9 cellular contexts compared by ENCODE assay signal in the genomic region with DNA sequence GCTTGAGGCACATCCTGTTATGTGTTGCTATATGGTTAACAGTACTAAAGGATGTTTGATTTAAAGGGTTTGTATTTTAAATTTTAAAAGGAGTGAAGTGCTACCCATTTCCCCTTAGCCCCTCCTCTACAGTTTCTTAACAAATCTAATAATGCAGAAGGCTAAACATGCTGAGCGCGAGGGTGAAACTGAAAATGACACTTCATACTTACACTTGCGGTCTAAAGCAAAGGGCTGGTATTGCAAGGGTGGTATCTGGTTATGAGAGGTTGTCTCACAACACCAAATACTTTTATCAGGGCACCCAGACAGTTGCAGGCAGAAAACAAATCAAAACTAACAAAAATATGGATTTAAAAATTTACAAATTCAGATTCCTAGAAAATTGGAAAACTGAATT.
DNase-seq lines count a peak whose midpoint lies in the region; ATAC-seq and TF ChIP-seq lines count a peak whose summit lies in the region.
"Had no signal": no experiment of that assay in that cellular context is flagged by ENCODE, and none has a peak within 500 bp of the region (broad histone marks: within the 10 kb centered on the region; RNA-seq: fewer than 3 reads in every experiment).

No MANE protein-coding gene starts in this region.

- intact Hi-C loops in upper lobe of right lung (cut with DNase I) = no loop called here
- intact Hi-C loops in Right ventricle myocardium inferior (cut with DNase I) = no loop called here

- ATAC-seq in HG02763 (IDR thresholded peaks at IDR 0.05; ENCODE audit: unreplicated experiment) = peak; percentile 92
- peak; percentile 71 for ATAC-seq in upper lobe of right lung
- ATAC-seq in Right ventricle myocardium inferior = no peak

- no peaks in the 10 kb centered on the region for H3K9me3 ChIP-seq in upper lobe of right lung
- H3K9me3 ChIP-seq: SJSA1 had no signal

- peak; percentile 10 for DNase-seq in stimulated activated CD4-positive, alpha-beta T cell treated with anti-CD3 and anti-CD28 coated beads, Interleukin-1b, Interleukin-23, amount 100 ng/mL, for 48 hours
- no peak for DNase-seq in stimulated activated CD4-positive, alpha-beta T cell treated with anti-CD3 and anti-CD28 coated beads, Interleukin-12 subunit alpha, Interleukin-12 subunit beta, amount 100 ng/mL, for 4 hours
- DNase-seq in NOMO-1 treated with DMSO at 0.1 percent for 48 hours (lab: John Stamatoyannopoulos, UW; ENCODE audit: unreplicated experiment) = peak; percentile 85
- no peak for DNase-seq in upper lobe of right lung
- DNase-seq in NCI-H82 (lab: John Stamatoyannopoulos, UW) = no peak
- DNase-seq in H7 = no peak
- DNase-seq in Right ventricle myocardium inferior (ENCODE audit: missing footprints) = no peak

- no peak overlapping the region for H3K27ac ChIP-seq in upper lobe of right lung
- H3K27ac ChIP-seq: SJSA1 had no signal

- TF ChIP-seq CTCF in upper lobe of right lung (IDR thresholded peaks at IDR 0.05) = no peak

- H3K27me3 ChIP-seq in upper lobe of right lung (no peaks in the 10 kb centered on the region), H7 (ENCODE audit: control insufficient read depth, insufficient read depth, low read length) (no peaks in the 10 kb centered on the region)
- H3K27me3 ChIP-seq: SJSA1 had no signal

- H3K4me3 ChIP-seq in upper lobe of right lung (no peak overlapping the region), H7 (ENCODE audit: insufficient read depth, low read depth, low read length) (no peak overlapping the region)
- H3K4me3 ChIP-seq: SJSA1 had no signal

- H3K4me1 ChIP-seq in upper lobe of right lung = no peaks in the 10 kb centered on the region

- peaks cover 10% of the 10 kb centered on the region for H3K36me3 ChIP-seq in upper lobe of right lung
- no peaks in the 10 kb centered on the region for H3K36me3 ChIP-seq in H7 (replicated peaks; ENCODE audit: control insufficient read depth, insufficient read depth, low read length)
- H3K36me3 ChIP-seq: SJSA1 had no signal

Comparison
In these comparisons a context has a peak if more than half of its experiments do, and no peak if none do; other contexts are left out.
1. DNase-seq: peak in stimulated activated CD4-positive, alpha-beta T cell treated with anti-CD3 and anti-CD28 coated beads, Interleukin-1b, Interleukin-23, amount 100 ng/mL, for 48 hours (single experiment) and NOMO-1 treated with DMSO at 0.1 percent for 48 hours (single experiment); none in stimulated activated CD4-positive, alpha-beta T cell treated with anti-CD3 and anti-CD28 coated beads, Interleukin-12 subunit alpha, Interleukin-12 subunit beta, amount 100 ng/mL, for 4 hours (single experiment), upper lobe of right lung (single experiment), NCI-H82 (single experiment), H7 (single experiment) and Right ventricle myocardium inferior (single experiment).